ENCODE assay signal across 10 cellular contexts in genomic region chr1:66954208-66954607, GRCh38. TPM values are rescaled to one million over a fixed set of nuclear protein-coding genes. Genes with fewer than 3 reads are reported as not detected.
DNase-seq lines count a peak whose midpoint lies in the region; ATAC-seq and TF ChIP-seq lines count a peak whose summit lies in the region.
"Had no signal": no experiment of that assay in that cellular context is flagged by ENCODE, and none has a peak within 500 bp of the region (broad histone marks: within the 10 kb centered on the region; RNA-seq: fewer than 3 reads in every experiment).

No MANE protein-coding gene starts in this region.

- 88% methylated on average over 4 of the region's 4 CpGs for WGBS in prostate gland

- H3K9ac ChIP-seq in OCI-LY3 (ENCODE audit: low read length), result no peak overlapping the region

- DNase-seq in GM06990 (ENCODE audit: extremely low read depth, insufficient read length) (peak; percentile 18), anterior cingulate cortex (lab: John Stamatoyannopoulos, UW) (no peak), amygdala (lab: John Stamatoyannopoulos, UW) (no peak), prostate gland (ENCODE audit: low spot score) (no peak)
- DNase-seq: naive thymus-derived CD8-positive, alpha-beta T cell; NCI-H524 treated with DMSO at 0.1 percent for 48 hours had no signal

- 0 out of 2 replicates have a peak, but pooled peaks cover 3% of the 10 kb centered on the region for H4K20me1 ChIP-seq in OCI-LY3 (ENCODE audit: insufficient read depth, low read length)

- TF ChIP-seq POLR2A in prostate gland (IDR thresholded peaks at IDR 0.05), result no peak

- ATAC-seq in GM19043 (IDR thresholded peaks at IDR 0.05; ENCODE audit: low read depth, unreplicated experiment), result peak; percentile 80
- ATAC-seq in HG02852 (IDR thresholded peaks at IDR 0.05; ENCODE audit: unreplicated experiment), result peak; percentile 76
- no peak for ATAC-seq in esophagus mucosa
- ATAC-seq: naive thymus-derived CD8-positive, alpha-beta T cell had no signal

- TF ChIP-seq CTCF in GM06990 (IDR thresholded peaks at IDR 0.05; ENCODE audit: insufficient read depth, low read length, poor library complexity, severe bottlenecking) (no peak), OCI-LY3 (IDR thresholded peaks at IDR 0.05; ENCODE audit: low read depth, low read length) (no peak), prostate gland (IDR thresholded peaks at IDR 0.05) (no peak)

- H3K9me3 ChIP-seq in OCI-LY3 (ENCODE audit: insufficient read depth, low read length), result no peaks in the 10 kb centered on the region
- H3K9me3 ChIP-seq in prostate gland, result no peaks in the 10 kb centered on the region

- H2AFZ ChIP-seq in OCI-LY3 (ENCODE audit: low read depth, low read length), result no peak overlapping the region

- peak overlapping the region; percentile 14; the same call in 1 of the 2 replicates for H3K4me2 ChIP-seq in OCI-LY3 (ENCODE audit: low read length)

- no peaks in the 10 kb centered on the region for H3K79me2 ChIP-seq in OCI-LY3 (ENCODE audit: low read length)

- H3K36me3 ChIP-seq in GM06990 (ENCODE audit: control insufficient read depth, insufficient read depth, low read length), result peaks cover 6% of the 10 kb centered on the region
- H3K36me3 ChIP-seq in OCI-LY3 (replicated peaks; ENCODE audit: low read depth, low read length), result peaks cover 23% of the 10 kb centered on the region
- no peaks in the 10 kb centered on the region for H3K36me3 ChIP-seq in prostate gland

- intact Hi-C loops in prostate gland (cut with DNase I), result no loop called here

- peaks cover 3% of the 10 kb centered on the region; the same call in 1 of the 2 replicates for H3K4me1 ChIP-seq in OCI-LY3 (ENCODE audit: low read length)
- no peaks in the 10 kb centered on the region for H3K4me1 ChIP-seq in prostate gland (replicated peaks)

- H3K27me3 ChIP-seq in GM06990 (replicated peaks; ENCODE audit: control insufficient read depth, insufficient read depth, low read length) (no peaks in the 10 kb centered on the region), OCI-LY3 (ENCODE audit: low read depth, low read length) (no peaks in the 10 kb centered on the region), prostate gland (replicated peaks; ENCODE audit: insufficient read depth) (no peaks in the 10 kb centered on the region)

- no peak overlapping the region for H3K4me3 ChIP-seq in GM06990 (replicated peaks; ENCODE audit: low read depth, low read length)
- H3K4me3 ChIP-seq in OCI-LY3 (ENCODE audit: low read length), result no peak overlapping the region
- H3K4me3 ChIP-seq in prostate gland, result no peak overlapping the region

- peak overlapping the region; percentile 40; the same call in 1 of the 2 replicates for H3K27ac ChIP-seq in OCI-LY3 (ENCODE audit: low read length)
- no peak overlapping the region for H3K27ac ChIP-seq in prostate gland

RNA-seq across cellular contexts. Expression of gene MIER1, which starts 29.4 kb away (rescaled TPM):
- total RNA-seq in esophagus mucosa (17.1 TPM), prostate gland (10 to 100 TPM; 22.2 to 45.6 TPM)

RNA-seq across cellular contexts. Expression of gene DNAI4, which starts 29.6 kb away (rescaled TPM):
- total RNA-seq in esophagus mucosa (0.56 TPM), prostate gland (1 to 10 TPM; 8.0 to 8.5 TPM)
